In the genomic region with DNA sequence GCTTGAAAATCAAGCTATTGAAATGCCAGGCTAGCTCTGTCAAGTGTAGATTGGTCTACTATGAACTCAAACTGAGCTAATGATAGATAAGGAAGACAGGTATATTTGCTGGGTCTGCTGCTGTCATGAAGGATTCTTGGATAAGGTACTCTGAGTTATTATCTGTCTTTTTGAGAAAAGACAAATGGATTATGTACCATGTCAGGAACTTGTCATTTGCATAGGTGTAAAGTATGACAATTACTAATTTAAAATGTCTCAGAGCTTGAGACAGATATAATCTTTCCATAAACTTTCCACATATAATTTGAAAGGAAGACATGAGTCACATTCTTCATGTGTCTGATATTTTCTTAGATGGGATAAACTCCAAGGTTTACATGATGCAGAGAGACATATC, we compare ENCODE assay signal across 25 cellular contexts.
"Had no signal": no experiment of that assay in that cellular context is flagged by ENCODE, and none has a peak within 500 bp of the region (broad histone marks: within the 10 kb centered on the region; RNA-seq: fewer than 3 reads in every experiment).

No MANE protein-coding gene starts in this region.

- H3K27me3 ChIP-seq: stomach, suprapubic skin, testis, thyroid gland, tibial artery, tibial nerve, transverse colon, upper lobe of left lung, upper lobe of right lung, uterus, vagina had no signal

- H3K27ac ChIP-seq: stomach, suprapubic skin, testis, thoracic aorta, thyroid gland, tibial artery, tibial nerve, transverse colon, upper lobe of left lung, upper lobe of right lung, uterus, vagina had no signal

- FAIRE-seq: urothelium cell line had no signal

- H3K36me3 ChIP-seq: stomach, suprapubic skin, thoracic aorta, thyroid gland, tibial artery, tibial nerve, transverse colon, upper lobe of left lung, upper lobe of right lung, uterus, vagina had no signal

- H3K9me3 ChIP-seq: stomach, suprapubic skin, testis, thoracic aorta, thyroid gland, tibial artery, tibial nerve, transverse colon, upper lobe of left lung, upper lobe of right lung, uterus, vagina had no signal

- H3K4me3 ChIP-seq: stomach, suprapubic skin, testis, thoracic aorta, thyroid gland, tibial artery, tibial nerve, transverse colon, upper lobe of left lung, upper lobe of right lung, uterus, vagina had no signal

- H3K4me1 ChIP-seq: stomach, suprapubic skin, testis, thyroid gland, tibial artery, tibial nerve, transverse colon, upper lobe of left lung, upper lobe of right lung, uterus, vagina had no signal

- DNase-seq: stimulated activated CD4-positive, alpha-beta T cell treated with anti-CD3 and anti-CD28 coated beads, Interleukin-2, amount 100 ng/mL, for 48 hours; stimulated activated CD4-positive, alpha-beta T cell treated with anti-CD3 and anti-CD28 coated beads, Interleukin-4, amount 100 ng/mL, for 1 hour; stimulated activated CD4-positive, alpha-beta T cell treated with anti-CD3 and anti-CD28 coated beads, Interleukin-4, amount 100 ng/mL, for 24 hours; stimulated activated CD4-positive, alpha-beta T cell treated with anti-CD3 and anti-CD28 coated beads, Interleukin-4, amount 100 ng/mL, for 4 hours; stimulated activated CD8-positive, alpha-beta memory T cell treated with anti-CD3 and anti-CD28 coated beads, Interleukin-4, amount 100 ng/mL, for 48 hours; stimulated activated naive B cell treated with anti-CD40 and anti-IgM and Interleukin-4, amounts not matched to agents 10 μg/mL and 1 μg/mL and 100 μg/mL, for 72 hours; stimulated activated naive CD4-positive, alpha-beta T cell; stimulated activated naive CD4-positive, alpha-beta T cell treated with Interleukin-2 at 50 U/mL for 16 hours; stimulated activated naive CD8-positive, alpha-beta T cell treated with anti-CD3 and anti-CD28 coated beads, Interleukin-15, amount 100 ng/mL, for 72 hours; stimulated activated naive CD8-positive, alpha-beta T cell treated with anti-CD3 and anti-CD28 coated beads, Interleukin-15, Interleukin-2, amounts not matched to agents 100 U/mL and 50 U/mL, for 24 hours; stomach; substantia nigra; testis; thyroid gland; tibial artery; transverse colon; trophoblast cell; upper lobe of left lung; upper lobe of right lung; uterus had no signal
